Comparison of ENCODE assay signal across 9 cellular contexts in the genomic region with DNA sequence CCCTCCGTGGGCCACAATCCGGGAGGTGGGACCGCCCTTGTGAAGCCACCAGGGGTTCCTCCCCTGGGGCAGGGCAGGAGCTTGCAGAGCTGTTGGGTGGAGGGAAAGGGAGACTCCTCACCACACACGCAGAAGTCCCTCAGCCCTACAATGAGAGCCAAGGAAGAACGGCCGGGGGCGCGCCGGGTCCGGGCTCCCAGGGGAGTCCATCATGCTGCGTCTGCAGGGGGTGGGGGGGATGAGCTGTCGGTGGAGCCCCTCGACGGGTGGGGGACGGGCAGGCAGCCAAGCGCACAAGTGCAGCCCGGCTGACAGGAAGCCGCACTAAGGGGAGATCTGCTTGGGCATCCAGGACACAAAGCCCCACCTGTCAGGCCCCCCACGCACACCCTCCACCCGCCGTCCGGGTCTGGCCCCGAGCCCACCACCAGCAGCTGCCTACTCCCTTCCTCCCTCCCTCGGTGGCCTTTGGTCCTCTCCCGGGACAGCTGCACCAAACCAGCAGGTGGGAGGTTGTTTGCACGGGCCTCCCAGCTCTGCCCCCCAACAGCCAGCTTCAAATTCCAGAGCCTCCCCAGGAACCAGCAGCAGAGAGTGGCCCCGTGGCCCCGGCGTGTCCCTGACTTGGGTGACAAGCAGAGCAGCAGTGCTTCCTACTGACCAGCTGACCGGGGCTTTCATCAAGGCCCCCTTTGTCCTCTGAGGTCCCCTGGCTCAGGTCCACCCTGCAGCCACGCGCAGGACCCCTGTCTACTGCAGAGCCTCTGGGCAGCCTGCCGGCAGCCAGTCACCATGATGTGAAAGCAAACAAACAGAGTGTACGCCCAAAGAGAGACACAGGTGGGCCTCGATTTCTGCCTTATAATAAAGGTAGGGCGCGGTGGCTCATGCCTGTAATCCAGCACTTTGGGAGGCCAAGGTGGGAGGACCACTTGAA. TPM values are rescaled to one million over a fixed set of nuclear protein-coding genes. Genes with fewer than 3 reads are reported as not detected.
DNase-seq lines count a peak whose midpoint lies in the region; ATAC-seq and TF ChIP-seq lines count a peak whose summit lies in the region.
"Had no signal": no experiment of that assay in that cellular context is flagged by ENCODE, and none has a peak within 500 bp of the region (broad histone marks: within the 10 kb centered on the region; RNA-seq: fewer than 3 reads in every experiment).

No MANE protein-coding gene starts in this region.

- no peak for TF ChIP-seq CTCF in GM06990 (IDR thresholded peaks at IDR 0.05; ENCODE audit: insufficient read depth, low read length, poor library complexity, severe bottlenecking)

- DNase-seq in GM06990 (ENCODE audit: extremely low read depth, insufficient read length) (peak; percentile 60), NCI-H2171 (lab: John Stamatoyannopoulos, UW) (peak; percentile 47), globus pallidus (ENCODE audit: low spot score) (peak; percentile 96), posterior vena cava (ENCODE audit: low spot score) (peak; percentile 73), kidney tubule cell (ENCODE audit: low spot score) (no peak)
- no peak for DNase-seq in stimulated activated CD4-positive, alpha-beta T cell treated with anti-CD3 and anti-CD28 coated beads, Interleukin-4, amount 100 ng/mL, for 24 hours
- DNase-seq: transverse colon had no signal

- intact Hi-C loops in posterior vena cava (cut with DNase I) = no loop called here

- H3K27me3 ChIP-seq in GM06990 (replicated peaks; ENCODE audit: control insufficient read depth, insufficient read depth, low read length) = no peaks in the 10 kb centered on the region
- H3K27me3 ChIP-seq: transverse colon had no signal

- no peaks in the 10 kb centered on the region for H3K36me3 ChIP-seq in GM06990 (ENCODE audit: control insufficient read depth, insufficient read depth, low read length)
- H3K36me3 ChIP-seq: transverse colon had no signal

- ATAC-seq in HG03354 (IDR thresholded peaks at IDR 0.05; ENCODE audit: poor library complexity, severe bottlenecking, unreplicated experiment) (no peak), HG02798 (IDR thresholded peaks at IDR 0.05; ENCODE audit: poor library complexity, unreplicated experiment) (no peak)

- H3K4me3 ChIP-seq in GM06990 (replicated peaks; ENCODE audit: low read depth, low read length) = no peak overlapping the region
- H3K4me3 ChIP-seq: transverse colon had no signal

RNA-seq across cellular contexts. Expression of a gene that starts 50.3 kb away (rescaled TPM):
- 10 to 100 TPM; 27.0 to 29.2 TPM for total RNA-seq in posterior vena cava

Comparison
In these comparisons a context has a peak if more than half of its experiments do, and no peak if none do; other contexts are left out.
1. DNase-seq: peak in GM06990 (single experiment), NCI-H2171 (single experiment), globus pallidus (single experiment) and posterior vena cava (single experiment); none in kidney tubule cell (single experiment) and stimulated activated CD4-positive, alpha-beta T cell treated with anti-CD3 and anti-CD28 coated beads, Interleukin-4, amount 100 ng/mL, for 24 hours (single experiment).